ENCODE assay signal across 7 cellular contexts in the genomic region with DNA sequence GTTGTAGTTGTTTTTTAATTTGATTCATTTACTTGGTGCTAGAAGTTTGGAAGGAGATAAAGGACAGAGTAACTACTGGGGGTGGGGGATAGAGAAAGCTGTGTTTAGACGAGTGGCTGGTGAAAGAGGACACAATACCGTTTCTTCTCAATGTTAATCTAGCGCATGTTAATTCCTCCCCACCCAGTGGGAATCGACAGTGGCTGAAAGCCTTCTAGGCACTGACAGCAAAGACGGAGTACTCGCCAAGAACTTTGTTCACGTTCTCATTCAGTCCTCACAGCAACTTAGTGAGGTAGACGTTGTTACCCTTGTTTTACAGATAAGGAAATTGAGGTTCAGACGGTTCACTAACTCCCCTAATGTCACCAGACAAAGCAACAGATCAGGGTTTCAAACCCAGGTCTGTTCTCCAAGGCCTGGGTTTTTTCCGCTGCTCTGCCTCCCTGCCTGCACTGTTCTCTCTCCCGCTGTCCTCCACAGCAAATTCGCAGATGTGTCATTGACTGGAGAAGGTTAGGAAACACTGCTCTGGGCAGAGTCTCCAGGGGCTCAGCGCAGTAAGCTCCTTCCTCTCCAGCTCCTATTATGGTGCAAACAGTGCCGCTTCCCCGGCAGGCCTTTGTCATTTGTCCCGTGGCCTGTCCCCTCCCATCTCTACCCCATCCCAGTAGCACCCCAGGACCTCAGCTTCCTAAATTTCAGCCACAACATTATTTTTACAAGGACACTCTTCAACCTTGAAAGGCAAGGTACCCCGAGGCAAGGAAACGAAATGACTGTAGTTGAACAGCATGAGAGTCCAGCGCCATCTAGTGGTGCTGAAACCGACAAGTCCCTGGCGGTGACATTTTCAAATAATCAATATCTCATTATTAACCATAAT. TPM values are rescaled to one million over a fixed set of nuclear protein-coding genes. Genes with fewer than 3 reads are reported as not detected.
DNase-seq lines count a peak whose midpoint lies in the region; ATAC-seq, FAIRE-seq and TF ChIP-seq lines count a peak whose summit lies in the region.

No MANE protein-coding gene starts in this region.

- DNase-seq in NCI-H1694 (lab: John Stamatoyannopoulos, UW) (peak; percentile 72), T1000 (lab: John Stamatoyannopoulos, UW) (peak; percentile 87), GM12878 (ENCODE audit: low read depth, low spot score) (no peak), iPS DF 4.7 (ENCODE audit: extremely low read depth, low spot score) (peak; percentile 69), retinal pigment epithelial cell (ENCODE audit: low read depth) (no peak), RCC 7860 (ENCODE audit: low spot score) (no peak)

- no peaks in the 10 kb centered on the region for H4K20me1 ChIP-seq in GM12878 (ENCODE audit: control insufficient read depth, insufficient read depth)

- no peaks in the 10 kb centered on the region for H3K79me2 ChIP-seq in GM12878 (ENCODE audit: control insufficient read depth, insufficient read depth, low read length)

- no peaks in the 10 kb centered on the region for H3K9me3 ChIP-seq in GM12878 (replicated peaks; ENCODE audit: control insufficient read depth, insufficient read depth, low read length)

- no peaks in the 10 kb centered on the region for H3K36me3 ChIP-seq in GM12878 (ENCODE audit: control insufficient read depth in 2 of 2, insufficient read depth in 2 of 2, low read length in 1 of 2)

- H3K27me3 ChIP-seq in GM12878 (replicated peaks in 1 of 2; ENCODE audit: control insufficient read depth in 2 of 2, insufficient read depth in 2 of 2, low read length in 1 of 2) = no peaks in the 10 kb centered on the region

- RAD21 ChIA-PET in GM12878 (lab: Charles Lee; ENCODE audit: unreplicated experiment) = interaction anchor here (0.5 to 1.6 kb wide), 10 partner anchors 31 to 703 kb away, joined by 3 to 7 read pairs (median 4); no protein-coding TSS in a partner anchor

- POLR2A ChIA-PET in GM12878 (lab: Charles Lee) = interaction anchor here (1.1 kb wide), 1 partner anchor 17 kb away, joined by 3 read pairs; a partner anchor contains a TSS

- TF ChIP-seq POLR2A in GM12878 (IDR thresholded peaks at IDR 0.05; ENCODE audit: low read depth, low read length) = no peak

- intact Hi-C loops in GM12878 (cut with micrococcal nuclease; ENCODE audit: unreplicated experiment) = loop anchor here (5.0 kb wide), 1 partner anchor 701 kb away; no protein-coding TSS in a partner anchor

- peak overlapping the region; percentile 90 for H2AFZ ChIP-seq in GM12878 (ENCODE audit: control insufficient read depth, low read depth, low read length)

- SMC1A ChIA-PET in GM12878 (lab: Charles Lee; ENCODE audit: uncharacterized antibody, unreplicated experiment) = interaction anchor here (0.7 to 1.7 kb wide), 4 partner anchors 49 to 703 kb away, joined by 3 to 6 read pairs (median 5); no protein-coding TSS in a partner anchor

- no peak overlapping the region for H3K9ac ChIP-seq in GM12878 (ENCODE audit: control insufficient read depth, insufficient read depth, low read length)

- 33% methylated on average over 21 of the region's 21 CpGs for whole genome bisulfite sequencing in GM12878 (ENCODE audit: insufficient coverage, insufficient replicate concordance, low lambda C conversion rate, missing lambda C conversion rate)

- FAIRE-seq in GM12878 (lab: Jason Lieb, UNC) = peak; percentile 98
- FAIRE-seq in RCC 7860 (lab: Jason Lieb, UNC) = no peak

- H3K27ac ChIP-seq in GM12878 (ENCODE audit: control insufficient read depth, insufficient read depth) = no peak overlapping the region

- peaks cover 5% of the 10 kb centered on the region; the same call in 1 of the 2 replicates for H3K4me1 ChIP-seq in GM12878 (ENCODE audit: control insufficient read depth, insufficient read depth, low read length)

- H3K4me2 ChIP-seq in GM12878 (ENCODE audit: control insufficient read depth, insufficient read depth) = peak overlapping the region; percentile 49; the same call in 1 of the 2 replicates

- H3K4me3 ChIP-seq in GM12878 (0 out of 2 replicates have a peak overlapping the region, but pooled peaks have one; percentile 4), retinal pigment epithelial cell (ENCODE audit: low read length) (peak overlapping the region; percentile 45)

- ATAC-seq in GM18868 (IDR thresholded peaks at IDR 0.05; ENCODE audit: unreplicated experiment) (peak; percentile 63), GM12878 (peak; percentile 95)

- peak; percentile 74 for TF ChIP-seq RAD21 in GM12878 (IDR thresholded peaks at IDR 0.05; ENCODE audit: insufficient read depth, low read depth, low read length)

- in situ Hi-C loops in GM12878 (cut with MboI) = no loop called here

- no peak for TF ChIP-seq EP300 in GM12878 (IDR thresholded peaks at IDR 0.05; ENCODE audit: borderline replicate concordance in 1 of 2, control insufficient read depth in 1 of 2, low read depth in 2 of 2, low read length in 2 of 2)

- TF ChIP-seq CTCF in GM12878 (IDR thresholded peaks at IDR 0.05 in 2 of 3, conservative IDR thresholded peaks at IDR 0.05 in 1 of 3; ENCODE audit: control insufficient read depth in 2 of 3, extremely low read depth in 1 of 3, insufficient read depth in 1 of 3, low read depth in 3 of 3, low read length in 3 of 3) (peak; percentile 87 to 94 (median 92)), retinal pigment epithelial cell (conservative IDR thresholded peaks at IDR 0.05; ENCODE audit: low read depth, low read length) (peak; percentile 93)

- no TSS peak for BruUV-seq in GM12878 (replicated peaks; lab: Mats Ljungman, UMichigan)

- CTCF ChIA-PET in GM12878 (lab: Yijun Ruan, JAX) = interaction anchor here (0.6 to 6.4 kb wide), 51 partner anchors 8 to 1013 kb away, joined by 3 to 55 read pairs (median 4); a partner anchor contains a TSS

TF ChIP-seq in GM12878, 131 proteins besides CTCF, POLR2A, EP300 and RAD21 (continues in another document):
- TF ChIP-seq YY1 (IDR thresholded peaks at IDR 0.05; ENCODE audit: low read depth, low read length) = peak; percentile 48; the same call in 1 of the 2 replicates
- peak; percentile 71; the same call in 1 of the 2 replicates for TF ChIP-seq SMC3 (IDR thresholded peaks at IDR 0.05; ENCODE audit: borderline replicate concordance, low read length)
- TF ChIP-seq NFYA (IDR thresholded peaks at IDR 0.05; ENCODE audit: borderline replicate concordance, low read depth, low read length) = no peak
- TF ChIP-seq IRF4 (IDR thresholded peaks at IDR 0.05; ENCODE audit: low read depth, low read length) = 0 out of 2 replicates have a peak, but pooled peaks have one; percentile 38
- TF ChIP-seq POU2F2 (IDR thresholded peaks at IDR 0.05; ENCODE audit: borderline replicate concordance, low read depth, low read length) = 0 out of 3 replicates have a peak, but pooled peaks have one; percentile 21
- no peak for TF ChIP-seq ZNF207 (IDR thresholded peaks at IDR 0.05; ENCODE audit: borderline replicate concordance)
- peak; percentile 22; the same call in 1 of the 2 replicates for TF ChIP-seq RUNX3 (IDR thresholded peaks at IDR 0.05; ENCODE audit: low read length)

RNA-seq across cellular contexts. Expression of a gene that starts 16.9 kb away (rescaled TPM):
- 29.8 and 30.2 TPM in 2 replicates for total RNA-seq in GM12878 (2013; cell fraction: nucleolus; rRNA removed)
- 52.0 and 65.3 TPM in 2 replicates for total RNA-seq in GM12878 (2014; rRNA removed)
- total RNA-seq in GM12878 (2014; rRNA removed; fragmentation: Illumina TruSeq; extraction: Trizol) = 74.9 and 87.0 TPM in 2 replicates
- 69.0 and 76.8 TPM in 2 replicates for total RNA-seq in GM12878 (2021)
- polyA plus RNA-seq in GM12878 (2011; ENCODE audit: low read depth) = 41.5 TPM
- 76.8 and 84.7 TPM in 2 replicates for polyA plus RNA-seq in GM12878 (2011; rRNA removed)
- polyA plus RNA-seq in GM12878 (2011; cell fraction: cytosol; rRNA removed) = 40.3 and 58.5 TPM in 2 replicates
- polyA plus RNA-seq in GM12878 (2011; cell fraction: nucleus; rRNA removed) = 32.9 and 47.2 TPM in 2 replicates
- 41.4 and 49.7 TPM in 2 replicates for polyA plus RNA-seq in GM12878 (2012)
- 51.8 and 75.0 TPM in 2 replicates for polyA plus RNA-seq in GM12878 (2014; fragmentation: Illumina TruSeq; extraction: Trizol)
- polyA plus RNA-seq in GM12878 (2014; fragmentation: Nextera tagmentation; extraction: Ambion mirVana) = 100 to 1,000 TPM; 186 to 237 TPM
- 88.9 and 95.3 TPM in 2 replicates for polyA plus RNA-seq in GM12878 (2014; rRNA removed)
- 100 to 1,000 TPM; 116 to 120 TPM for polyA plus RNA-seq in GM12878 (2016; fragmentation: Nextera tagmentation; extraction: Ambion mirVana)
- polyA minus RNA-seq in GM12878 (2011; rRNA and poly(A)+ RNA removed) = 18.6 and 25.4 TPM in 2 replicates
- 5.7 and 8.6 TPM in 2 replicates for polyA minus RNA-seq in GM12878 (2011; cell fraction: cytosol; rRNA and poly(A)+ RNA removed)
- 13.5 and 23.5 TPM in 2 replicates for polyA minus RNA-seq in GM12878 (2011; cell fraction: nucleus; rRNA and poly(A)+ RNA removed)

Comparison
In these comparisons a context has a peak if more than half of its experiments do, and no peak if none do; other contexts are left out.
1. DNase-seq: peak in NCI-H1694 (single experiment), T1000 (single experiment) and iPS DF 4.7 (single experiment); none in GM12878 (single experiment), retinal pigment epithelial cell (single experiment) and RCC 7860 (single experiment).